8 cellular contexts compared by ENCODE assay signal in genomic region chr22:21982338-21982965, GRCh38. TPM values are rescaled to one million over a fixed set of nuclear protein-coding genes. Genes with fewer than 3 reads are reported as not detected.
DNase-seq lines count a peak whose midpoint lies in the region; ATAC-seq lines count a peak whose summit lies in the region.

TSS of gene TOP3B (minus strand) at chr22:21982787. CDS start at chr22:21975709, 7,078 bp downstream.

- DNase-seq in ELR (ENCODE audit: low read depth) (peak; percentile 84), NCI-H524 (lab: John Stamatoyannopoulos, UW) (peak; percentile 41 to 79), dedifferentiated amniotic fluid mesenchymal stem cell (ENCODE audit: extremely low spot score) (peak; percentile 73), left lobe of liver (ENCODE audit: low spot score) (peak; percentile 82)
- peak; percentile 84 for DNase-seq in activated CD4-positive, alpha-beta T cell treated with anti-CD3 and anti-CD28 coated beads, Interleukin-2, amount 10 ng/mL, durations not matched to agents 7 days and 5 days
- peak; percentile 87 for DNase-seq in stimulated activated CD4-positive, alpha-beta T cell treated with anti-CD3 and anti-CD28 coated beads, Interleukin-1b, Interleukin-23, amount 100 ng/mL, for 48 hours

- POLR2A ChIA-PET in activated CD4-positive, alpha-beta T cell treated with anti-CD3 and anti-CD28 coated beads, Interleukin-2, amount 10 ng/mL, durations not matched to agents 7 days and 5 days (lab: Charles Lee) = interaction anchor here (0.6 kb wide), 1 partner anchor 1108 kb away, joined by 3 read pairs; no protein-coding TSS in a partner anchor

- H3K27me3 Mint-ChIP-seq in activated CD4-positive, alpha-beta T cell treated with anti-CD3 and anti-CD28 coated beads, Interleukin-2, amount 10 ng/mL, durations not matched to agents 7 days and 5 days = no peaks in the 10 kb centered on the region

- peak; percentile 72 for ATAC-seq in HG03066 (IDR thresholded peaks at IDR 0.05; ENCODE audit: low read depth, unreplicated experiment)
- peak; percentile 96 for ATAC-seq in left lobe of liver
- no peak for ATAC-seq in HG03139 (IDR thresholded peaks at IDR 0.05; ENCODE audit: unreplicated experiment)

- no peaks in the 10 kb centered on the region for H3K36me3 Mint-ChIP-seq in activated CD4-positive, alpha-beta T cell treated with anti-CD3 and anti-CD28 coated beads, Interleukin-2, amount 10 ng/mL, durations not matched to agents 7 days and 5 days (ENCODE audit: low read depth)

- H3K4me3 Mint-ChIP-seq in activated CD4-positive, alpha-beta T cell treated with anti-CD3 and anti-CD28 coated beads, Interleukin-2, amount 10 ng/mL, durations not matched to agents 7 days and 5 days = peak within 1 kb of the TSS; percentile 91

- peaks cover 33% of the 10 kb centered on the region for H3K4me1 Mint-ChIP-seq in activated CD4-positive, alpha-beta T cell treated with anti-CD3 and anti-CD28 coated beads, Interleukin-2, amount 10 ng/mL, durations not matched to agents 7 days and 5 days

- CTCF ChIA-PET in activated CD4-positive, alpha-beta T cell treated with anti-CD3 and anti-CD28 coated beads, Interleukin-2, amount 10 ng/mL, durations not matched to agents 7 days and 5 days (lab: Charles Lee) = interaction anchor here (1.6 to 1.9 kb wide), 2 partner anchors 10 to 44 kb away, joined by 5 to 13 read pairs; no protein-coding TSS in a partner anchor

- H3K27ac Mint-ChIP-seq in activated CD4-positive, alpha-beta T cell treated with anti-CD3 and anti-CD28 coated beads, Interleukin-2, amount 10 ng/mL, durations not matched to agents 7 days and 5 days = peak within 1 kb of the TSS; percentile 92

- no peaks in the 10 kb centered on the region for H3K9me3 Mint-ChIP-seq in activated CD4-positive, alpha-beta T cell treated with anti-CD3 and anti-CD28 coated beads, Interleukin-2, amount 10 ng/mL, durations not matched to agents 7 days and 5 days

RNA-seq across cellular contexts. Expression of gene TOP3B, which starts in this region (rescaled TPM):
- total RNA-seq in activated CD4-positive, alpha-beta T cell treated with anti-CD3 and anti-CD28 coated beads, Interleukin-2, amount 10 ng/mL, durations not matched to agents 7 days and 5 days = 10 to 100 TPM; 45.6 to 51.6 TPM
- total RNA-seq in left lobe of liver = 24.0 TPM
